In the genomic region with DNA sequence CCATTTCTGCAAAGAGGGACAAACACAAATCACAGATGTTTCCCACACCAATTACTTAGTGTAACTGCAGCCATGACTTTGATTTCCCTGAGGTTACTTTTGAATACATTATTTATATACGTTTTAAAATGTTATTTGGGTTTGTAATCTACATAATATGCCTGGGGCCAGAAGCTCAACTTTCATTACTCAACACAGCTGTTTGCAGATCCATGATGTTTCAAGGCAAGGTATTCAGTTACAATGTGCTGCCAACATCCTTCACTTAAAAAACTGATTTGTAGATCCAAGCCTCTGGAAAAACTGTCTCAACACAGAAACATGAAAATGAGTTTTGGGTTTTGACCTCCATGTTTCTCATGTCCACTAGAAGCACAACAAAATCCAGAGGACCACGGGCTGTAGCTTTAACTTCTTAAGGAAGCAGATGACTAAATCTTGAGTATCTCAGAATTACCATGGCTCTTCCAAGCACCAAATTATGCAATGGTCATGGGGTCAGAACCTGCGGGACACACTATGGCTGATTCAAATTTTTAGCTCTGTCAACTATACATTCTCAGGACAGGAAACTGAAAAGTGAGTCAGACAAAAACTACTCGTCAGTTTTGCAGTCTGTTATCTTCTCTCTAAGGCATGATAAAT, we compare ENCODE assay signal across 13 cellular contexts.
DNase-seq lines count a peak whose midpoint lies in the region; ATAC-seq and TF ChIP-seq lines count a peak whose summit lies in the region.
"Had no signal": no experiment of that assay in that cellular context is flagged by ENCODE, and none has a peak within 500 bp of the region (broad histone marks: within the 10 kb centered on the region; RNA-seq: fewer than 3 reads in every experiment).

No MANE protein-coding gene starts in this region.

- no peak overlapping the region for H3K27ac Mint-ChIP-seq in Calu3 (ENCODE audit: unreplicated experiment)
- H3K27ac Mint-ChIP-seq: activated CD8-positive, alpha-beta T cell treated with anti-CD3 and anti-CD28 coated beads, Interleukin-2, amount 10 ng/mL, durations not matched to agents 7 days and 5 days; CD8-positive, alpha-beta T cell had no signal

- intact Hi-C loops in spleen (cut with DNase I; ENCODE audit: low total_unique reads) (no loop called here), Calu3 (cut with micrococcal nuclease; ENCODE audit: unreplicated experiment) (no loop called here)

- H3K4me1 ChIP-seq in spleen, result no peaks in the 10 kb centered on the region

- TF ChIP-seq CTCF in spleen (IDR thresholded peaks at IDR 0.05 in 8 of 11, conservative IDR thresholded peaks at IDR 0.05 in 3 of 11) (no peak), Calu3 (IDR thresholded peaks at IDR 0.05; ENCODE audit: unreplicated experiment) (no peak)

- no peak for ATAC-seq in GM19452 (IDR thresholded peaks at IDR 0.05; ENCODE audit: unreplicated experiment)
- ATAC-seq: activated CD8-positive, alpha-beta T cell treated with anti-CD3 and anti-CD28 coated beads, Interleukin-2, amount 10 ng/mL, durations not matched to agents 7 days and 5 days; CD8-positive, alpha-beta T cell; Panc1 had no signal

- H3K4me3 ChIP-seq in spleen, result no peak overlapping the region

- H3K36me3 ChIP-seq in spleen, result no peaks in the 10 kb centered on the region

- no peaks in the 10 kb centered on the region for H3K9me3 ChIP-seq in spleen

- peaks cover 0 to 8% (median 0%) of the 10 kb centered on the region in 7 donors for H3K27me3 ChIP-seq in spleen (replicated peaks in 1 of 7)

- H3K36me3 Mint-ChIP-seq in Calu3 (ENCODE audit: insufficient read depth, unreplicated experiment), result peaks cover 10% of the 10 kb centered on the region
- H3K36me3 Mint-ChIP-seq: CD8-positive, alpha-beta T cell had no signal

- DNase-seq in EH (ENCODE audit: low read depth) (peak; percentile 95), NCI-H526 treated with DMSO at 0.1 percent for 48 hours (lab: John Stamatoyannopoulos, UW) (peak; percentile 13), dedifferentiated amniotic fluid mesenchymal stem cell (ENCODE audit: extremely low spot score) (peak; percentile 84), myocyte (ENCODE audit: low read depth) (peak; percentile 42), spleen (no peak), Calu3 (no peak)
- no peak for DNase-seq in effector CD8-positive, alpha-beta T cell (lab: John Stamatoyannopoulos, UW)
- DNase-seq: activated CD8-positive, alpha-beta T cell treated with anti-CD3 and anti-CD28 coated beads, Interleukin-2, amount 10 ng/mL, durations not matched to agents 7 days and 5 days; CD8-positive, alpha-beta T cell; left cardiac atrium; NCI-H446 had no signal

- BruUV-seq in Calu3 (replicated peaks; lab: Mats Ljungman, UMichigan), result no TSS peak

- H3K27me3 Mint-ChIP-seq in Calu3 (ENCODE audit: unreplicated experiment), result no peaks in the 10 kb centered on the region

- 55 to 75% (median 63%) methylated on average over 4 of the region's 4 CpGs for WGBS in spleen, 5 donors

- no peak overlapping the region for H3K4me3 Mint-ChIP-seq in Calu3 (ENCODE audit: low read depth, unreplicated experiment)
- H3K4me3 Mint-ChIP-seq: activated CD8-positive, alpha-beta T cell treated with anti-CD3 and anti-CD28 coated beads, Interleukin-2, amount 10 ng/mL, durations not matched to agents 7 days and 5 days; CD8-positive, alpha-beta T cell had no signal

- H3K27ac ChIP-seq in spleen, result no peak overlapping the region

- H3K4me1 Mint-ChIP-seq in Calu3 (ENCODE audit: low read depth, unreplicated experiment), result peaks cover 8% of the 10 kb centered on the region

- H3K9me3 Mint-ChIP-seq in Calu3 (ENCODE audit: low read depth, unreplicated experiment), result no peaks in the 10 kb centered on the region
- H3K9me3 Mint-ChIP-seq: CD8-positive, alpha-beta T cell had no signal

- no peak for TF ChIP-seq POLR2A in spleen (IDR thresholded peaks at IDR 0.05)

- CTCF ChIA-PET in Calu3 (lab: Charles Lee), result no interaction called here

Comparison
In these comparisons a context has a peak if more than half of its experiments do, and no peak if none do; other contexts are left out.
1. DNase-seq: peak in EH (single experiment), NCI-H526 treated with DMSO at 0.1 percent for 48 hours (single experiment), dedifferentiated amniotic fluid mesenchymal stem cell (single experiment) and myocyte (single experiment); none in spleen (single experiment), Calu3 (single experiment) and effector CD8-positive, alpha-beta T cell (single experiment).